In genomic region chr6:152969688-152970418, GRCh38 we compare ENCODE assay signal across 15 cellular contexts. TPM values are rescaled to one million over a fixed set of nuclear protein-coding genes. Genes with fewer than 3 reads are reported as not detected.
DNase-seq lines count a peak whose midpoint lies in the region; ATAC-seq, FAIRE-seq and TF ChIP-seq lines count a peak whose summit lies in the region.
"Had no signal": no experiment of that assay in that cellular context is flagged by ENCODE, and none has a peak within 500 bp of the region (broad histone marks: within the 10 kb centered on the region; RNA-seq: fewer than 3 reads in every experiment).

No MANE protein-coding gene starts in this region.

- H3K36me3 Mint-ChIP-seq in WTC11: peaks cover 42% of the 10 kb centered on the region
- peaks cover 46% of the 10 kb centered on the region for H3K36me3 Mint-ChIP-seq in activated T-cell treated with anti-CD3 and anti-CD28 coated beads, Interleukin-2, amount 50 U/mL, for 4 hours (ENCODE audit: insufficient read depth)

- TF ChIP-seq CTCF in HCT116 (IDR thresholded peaks at IDR 0.05 in 2 of 3, conservative IDR thresholded peaks at IDR 0.05 in 1 of 3; ENCODE audit: borderline replicate concordance in 1 of 3, insufficient read depth in 1 of 3, low read depth in 2 of 3, low read length in 2 of 3) (no peak), WTC11 (IDR thresholded peaks at IDR 0.05) (no peak)

- no peak overlapping the region for H3K4me3 Mint-ChIP-seq in WTC11
- H3K4me3 Mint-ChIP-seq in activated T-cell treated with anti-CD3 and anti-CD28 coated beads, Interleukin-2, amount 50 U/mL, for 4 hours: no peak overlapping the region
- H3K4me3 Mint-ChIP-seq: CD4-positive, CD25-positive, alpha-beta regulatory T cell had no signal

- H2AFZ ChIP-seq in HCT116 (ENCODE audit: low read depth, low read length, poor library complexity, severe bottlenecking): no peak overlapping the region

- FAIRE-seq in GM12891 (lab: Jason Lieb, UNC): no peak
- FAIRE-seq: G401.6 had no signal

- H4K20me1 ChIP-seq in HCT116 (ENCODE audit: insufficient read depth): peaks cover 20% of the 10 kb centered on the region

- peaks cover 37 to 38% of the 10 kb centered on the region in 2 experiments for H3K36me3 ChIP-seq in HCT116 (ENCODE audit: control insufficient read depth in 1 of 2, insufficient read depth in 2 of 2, low read length in 2 of 2)

- DNase-seq in NCI-H82 (lab: John Stamatoyannopoulos, UW) (peak; percentile 34), NCI-H82 treated with DMSO at 0.1 percent for 48 hours (lab: John Stamatoyannopoulos, UW; ENCODE audit: unreplicated experiment) (no peak), GM12891 (ENCODE audit: insufficient read length, low spot score) (no peak), HCT116 (ENCODE audit: low read depth, low spot score) (no peak), WTC11 (ENCODE audit: low spot score) (no peak), KG1 (lab: John Stamatoyannopoulos, UW) (no peak), cardiac septum (ENCODE audit: low spot score) (no peak)
- no peak for DNase-seq in activated T-cell treated with anti-CD3 and anti-CD28 coated beads, Interleukin-2, amount 50 U/mL, for 4 hours
- DNase-seq: ACHN; CD4-positive, CD25-positive, alpha-beta regulatory T cell; DMS79; EL had no signal

- TF ChIP-seq POLR2A in GM12891 (IDR thresholded peaks at IDR 0.05; ENCODE audit: low read depth, low read length) (no peak; the same call in 1 of the 2 replicates), HCT116 (IDR thresholded peaks at IDR 0.05; ENCODE audit: borderline replicate concordance, extremely low read depth, insufficient read depth, insufficient read length) (no peak)

- ATAC-seq in HCT116: no peak
- no peak for ATAC-seq in WTC11
- ATAC-seq in activated T-cell treated with anti-CD3 and anti-CD28 coated beads, Interleukin-2, amount 50 U/mL, for 4 hours: no peak

- no peak overlapping the region for H3K27ac ChIP-seq in HCT116 (ENCODE audit: low read depth, low read length)
- H3K27ac ChIP-seq: BLaER1 treated with 17β-estradiol and CSF1 and Interleukin-3, amounts not matched to agents 10 nM and 100 nM had no signal

- no peaks in the 10 kb centered on the region for H3K9me3 ChIP-seq in HCT116 (ENCODE audit: control insufficient read depth in 1 of 2, insufficient read depth in 1 of 2, low read depth in 1 of 2, low read length in 2 of 2)

- CTCF ChIA-PET in HCT116 (lab: Charles Lee): interaction anchor here (1.2 kb wide), 1 partner anchor 15 kb away, joined by 3 read pairs; no protein-coding TSS in a partner anchor
- CTCF ChIA-PET in WTC11 (lab: Charles Lee): interaction anchor here (1.1 to 1.8 kb wide), 2 partner anchors 16 to 22 kb away, joined by 3 to 5 read pairs; no protein-coding TSS in a partner anchor

- intact Hi-C loops in HCT116 (cut with micrococcal nuclease) (no loop called here), cardiac septum (cut with DNase I) (no loop called here)

- peaks cover 33% of the 10 kb centered on the region for H3K79me2 ChIP-seq in HCT116 (ENCODE audit: insufficient read depth, low read length)

- H3K9ac ChIP-seq in HCT116 (ENCODE audit: low read length): no peak overlapping the region
- H3K9ac ChIP-seq: BLaER1 treated with 17β-estradiol and CSF1 and Interleukin-3, amounts not matched to agents 10 nM and 100 nM had no signal

- H3K27ac Mint-ChIP-seq in WTC11: no peak overlapping the region; the same call in 1 of the 2 replicates
- H3K27ac Mint-ChIP-seq: CD4-positive, CD25-positive, alpha-beta regulatory T cell; IgD-negative memory B cell had no signal

- H3K4me3 ChIP-seq in HCT116 (replicated peaks in 1 of 2; ENCODE audit: low read depth in 1 of 2, low read length in 2 of 2): no peak overlapping the region
- H3K4me3 ChIP-seq: BLaER1 treated with 17β-estradiol and CSF1 and Interleukin-3, amounts not matched to agents 10 nM and 100 nM had no signal

- H3K27me3 Mint-ChIP-seq in WTC11 (ENCODE audit: low read depth): no peaks in the 10 kb centered on the region
- no peaks in the 10 kb centered on the region for H3K27me3 Mint-ChIP-seq in activated T-cell treated with anti-CD3 and anti-CD28 coated beads, Interleukin-2, amount 50 U/mL, for 4 hours (ENCODE audit: low read depth)
- H3K27me3 Mint-ChIP-seq: IgD-negative memory B cell had no signal

- H3K4me1 ChIP-seq in HCT116 (ENCODE audit: control insufficient read depth in 1 of 2, insufficient read depth in 2 of 2, low read length in 2 of 2): no peaks in the 10 kb centered on the region

- POLR2A ChIA-PET in HCT116 (lab: Charles Lee): interaction anchor here (1.2 kb wide), 1 partner anchor 14 kb away, joined by 4 read pairs; the partner anchor contains the start of gene FBXO5
- POLR2A ChIA-PET in WTC11 (lab: Charles Lee): interaction anchor here (1.1 to 1.4 kb wide), 2 partner anchors 13 kb away, joined by 3 to 4 read pairs; partner anchors contain the start of gene FBXO5

- no peak for TF ChIP-seq RAD21 in HCT116 (IDR thresholded peaks at IDR 0.05; ENCODE audit: low read depth)

- BruUV-seq in HCT116 (replicated peaks; lab: Mats Ljungman, UMichigan): no TSS peak

- H3K27me3 ChIP-seq in HCT116 (ENCODE audit: insufficient read depth, low read length): no peaks in the 10 kb centered on the region
- H3K27me3 ChIP-seq: BLaER1 treated with 17β-estradiol and CSF1 and Interleukin-3, amounts not matched to agents 10 nM and 100 nM had no signal

- RAD21 ChIA-PET in HCT116 (lab: Charles Lee; ENCODE audit: low non-redundant PET in 1 of 2, low total read pairs in 2 of 2, uncharacterized antibody in 2 of 2, unreplicated experiment in 2 of 2): no interaction called here

- no peaks in the 10 kb centered on the region for H3K9me2 ChIP-seq in HCT116 (ENCODE audit: insufficient read depth)

- H3K4me1 Mint-ChIP-seq in WTC11: peaks cover under 1% of the 10 kb centered on the region
- H3K4me1 Mint-ChIP-seq in activated T-cell treated with anti-CD3 and anti-CD28 coated beads, Interleukin-2, amount 50 U/mL, for 4 hours (ENCODE audit: low read depth): peaks cover 5% of the 10 kb centered on the region

- H3K9me3 Mint-ChIP-seq in WTC11: peaks cover 7% of the 10 kb centered on the region; the same call in 1 of the 2 replicates
- peaks cover 31% of the 10 kb centered on the region for H3K9me3 Mint-ChIP-seq in activated T-cell treated with anti-CD3 and anti-CD28 coated beads, Interleukin-2, amount 50 U/mL, for 4 hours

- H3K4me2 ChIP-seq in HCT116 (ENCODE audit: low read length): no peak overlapping the region
- H3K4me2 ChIP-seq: BLaER1 treated with 17β-estradiol and CSF1 and Interleukin-3, amounts not matched to agents 10 nM and 100 nM had no signal

TF ChIP-seq in GM12891, 5 proteins besides CTCF, POLR2A, EP300 and RAD21:
- TF ChIP-seq POU2F2 (IDR thresholded peaks at IDR 0.05; ENCODE audit: low read depth, low read length) (no peak), PAX5 (IDR thresholded peaks at IDR 0.05; ENCODE audit: insufficient read depth, low read length, severe bottlenecking) (no peak), SPI1 (IDR thresholded peaks at IDR 0.05; ENCODE audit: low read depth, low read length) (no peak), TAF1 (IDR thresholded peaks at IDR 0.05; ENCODE audit: low read depth, low read length) (no peak), POLR2AphosphoS5 (IDR thresholded peaks at IDR 0.05; ENCODE audit: low read depth, low read length) (peak; percentile 57)

TF ChIP-seq in HCT116, 20 proteins besides CTCF, POLR2A, EP300 and RAD21:
- no peak for TF ChIP-seq SP1 (IDR thresholded peaks at IDR 0.05; ENCODE audit: low read depth)
- peak; percentile 49 for TF ChIP-seq POLR2AphosphoS5 (IDR thresholded peaks at IDR 0.05; ENCODE audit: low read depth, low read length)

TF ChIP-seq in WTC11, 78 proteins besides CTCF, POLR2A, EP300 and RAD21 (continues in another document):
- no peak for TF ChIP-seq FOXP1 (CRISPR knock-in tag; IDR thresholded peaks at IDR 0.05; ENCODE audit: borderline replicate concordance)
- TF ChIP-seq, protein P1, sequence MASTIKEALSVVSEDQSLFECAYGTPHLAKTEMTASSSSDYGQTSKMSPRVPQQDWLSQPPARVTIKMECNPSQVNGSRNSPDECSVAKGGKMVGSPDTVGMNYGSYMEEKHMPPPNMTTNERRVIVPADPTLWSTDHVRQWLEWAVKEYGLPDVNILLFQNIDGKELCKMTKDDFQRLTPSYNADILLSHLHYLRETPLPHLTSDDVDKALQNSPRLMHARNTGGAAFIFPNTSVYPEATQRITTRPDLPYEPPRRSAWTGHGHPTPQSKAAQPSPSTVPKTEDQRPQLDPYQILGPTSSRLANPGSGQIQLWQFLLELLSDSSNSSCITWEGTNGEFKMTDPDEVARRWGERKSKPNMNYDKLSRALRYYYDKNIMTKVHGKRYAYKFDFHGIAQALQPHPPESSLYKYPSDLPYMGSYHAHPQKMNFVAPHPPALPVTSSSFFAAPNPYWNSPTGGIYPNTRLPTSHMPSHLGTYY (CRISPR knock-in tag; IDR thresholded peaks at IDR 0.05): peak; percentile 66
- 0 out of 2 replicates have a peak, but pooled peaks have one; percentile 17 for TF ChIP-seq ZNF416 (CRISPR knock-in tag; IDR thresholded peaks at IDR 0.05)
- no peak for TF ChIP-seq RORB (CRISPR knock-in tag; IDR thresholded peaks at IDR 0.05)
- TF ChIP-seq NR2C2 (CRISPR knock-in tag; IDR thresholded peaks at IDR 0.05): no peak

RNA-seq across cellular contexts. Expression of gene FBXO5, which starts 13.0 kb away (rescaled TPM):
- 21.1 TPM for polyA plus RNA-seq in GM12891 (2012; ENCODE audit: low read depth, missing spikeins)
- total RNA-seq in HCT116 (2021; ENCODE audit: unreplicated experiment) (38.9 TPM), WTC11 (2021) (40.5 to 47.4 TPM (median 42.3 TPM) in 3 replicates), cardiac septum (2.1 TPM)
- 7.2 and 16.2 TPM in 2 replicates for polyA plus RNA-seq in HCT116 (2012)
- 10 to 100 TPM in 2 of 3 donors, 1 to 10 TPM in 1; 9.7 to 10.6 (median 10.0) TPM for total RNA-seq in activated T-cell treated with anti-CD3 and anti-CD28 coated beads, Interleukin-2, amount 50 U/mL, for 4 hours

RNA-seq across cellular contexts. Expression of gene MTRF1L, which starts 32.7 kb away (rescaled TPM):
- polyA plus RNA-seq in GM12891 (2012; ENCODE audit: low read depth, missing spikeins): 9.6 TPM
- 26.2 TPM for total RNA-seq in HCT116 (2021; ENCODE audit: unreplicated experiment)
- polyA plus RNA-seq in HCT116 (2012): 7.7 and 15.9 TPM in 2 replicates
- total RNA-seq in WTC11 (2021): 15.3 to 16.6 TPM (median 15.8 TPM) in 3 replicates
- 10 to 100 TPM; 20.3 to 23.7 (median 21.6) TPM for total RNA-seq in activated T-cell treated with anti-CD3 and anti-CD28 coated beads, Interleukin-2, amount 50 U/mL, for 4 hours
- total RNA-seq in cardiac septum: 23.8 TPM
